Comparison of ENCODE assay signal across 10 cellular contexts in the genomic region with DNA sequence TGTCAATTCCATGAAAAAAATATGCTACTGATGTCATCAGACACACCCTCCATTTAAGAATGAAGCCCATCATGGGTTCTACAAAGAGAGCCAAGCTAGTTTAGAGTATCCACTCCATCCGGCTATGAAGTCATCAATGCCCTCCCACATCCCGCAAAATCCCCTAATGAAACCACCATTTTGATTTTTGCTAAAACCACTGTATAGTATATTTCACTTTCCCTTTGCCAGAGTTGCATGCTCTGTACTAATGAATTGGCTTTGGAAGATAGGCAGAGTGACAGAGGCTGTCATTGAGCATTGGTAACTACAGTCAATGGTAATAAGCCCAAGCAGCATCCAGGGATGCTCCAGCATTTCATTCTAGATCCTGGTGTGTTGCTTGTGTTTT.
DNase-seq lines count a peak whose midpoint lies in the region; ATAC-seq lines count a peak whose summit lies in the region.
"Had no signal": no experiment of that assay in that cellular context is flagged by ENCODE, and none has a peak within 500 bp of the region (broad histone marks: within the 10 kb centered on the region; RNA-seq: fewer than 3 reads in every experiment).

No MANE protein-coding gene starts in this region.

- peaks cover 6% of the 10 kb centered on the region for H3K36me3 Mint-ChIP-seq in stimulated activated naive CD8-positive, alpha-beta T cell treated with anti-CD3 and anti-CD28 coated beads, Interleukin-15, Interleukin-2, amounts not matched to agents 100 ng/mL and 50 ng/mL, for 24 hours (ENCODE audit: low read depth)

- DNase-seq in activated naive CD4-positive, alpha-beta T cell treated with Interleukin-2 at 50 U/mL for 16 hours: peak; percentile 64
- DNase-seq in activated naive CD4-positive, alpha-beta T cell treated with anti-CD3 and anti-CD28 coated beads, Interleukin-2, amount 50 U/mL, for 16 hours: no peak
- peak; percentile 35 for DNase-seq in T-helper 9 cell
- DNase-seq in D341Med (ENCODE audit: low spot score): no peak
- DNase-seq in NCI-H146 treated with DMSO at 0.1 percent for 48 hours (lab: John Stamatoyannopoulos, UW; ENCODE audit: unreplicated experiment): no peak
- DNase-seq in NCI-H2227 (lab: John Stamatoyannopoulos, UW; ENCODE audit: unreplicated experiment): no peak
- DNase-seq: BE2C had no signal

- peaks cover 93% of the 10 kb centered on the region for H3K4me1 Mint-ChIP-seq in stimulated activated naive CD8-positive, alpha-beta T cell treated with anti-CD3 and anti-CD28 coated beads, Interleukin-15, Interleukin-2, amounts not matched to agents 100 ng/mL and 50 ng/mL, for 24 hours (ENCODE audit: low read depth)

- peak overlapping the region; percentile 84 for H3K27ac Mint-ChIP-seq in stimulated activated naive CD8-positive, alpha-beta T cell treated with anti-CD3 and anti-CD28 coated beads, Interleukin-15, Interleukin-2, amounts not matched to agents 100 ng/mL and 50 ng/mL, for 24 hours
- H3K27ac Mint-ChIP-seq: dendritic cell treated with granulocyte-macrophage colony-stimulating factor and Interleukin-4, amounts not matched to agents 40 ng/mL and 50 ng/mL, for 4 days had no signal

- H3K4me3 Mint-ChIP-seq in stimulated activated naive CD8-positive, alpha-beta T cell treated with anti-CD3 and anti-CD28 coated beads, Interleukin-15, Interleukin-2, amounts not matched to agents 100 ng/mL and 50 ng/mL, for 24 hours: peak overlapping the region; percentile 64
- H3K4me3 Mint-ChIP-seq: dendritic cell treated with granulocyte-macrophage colony-stimulating factor and Interleukin-4, amounts not matched to agents 40 ng/mL and 50 ng/mL, for 4 days had no signal

- no peaks in the 10 kb centered on the region for H3K9me3 Mint-ChIP-seq in stimulated activated naive CD8-positive, alpha-beta T cell treated with anti-CD3 and anti-CD28 coated beads, Interleukin-15, Interleukin-2, amounts not matched to agents 100 ng/mL and 50 ng/mL, for 24 hours
- H3K9me3 Mint-ChIP-seq: dendritic cell treated with granulocyte-macrophage colony-stimulating factor and Interleukin-4, amounts not matched to agents 40 ng/mL and 50 ng/mL, for 4 days had no signal

- H3K27me3 Mint-ChIP-seq in stimulated activated naive CD8-positive, alpha-beta T cell treated with anti-CD3 and anti-CD28 coated beads, Interleukin-15, Interleukin-2, amounts not matched to agents 100 ng/mL and 50 ng/mL, for 24 hours: no peaks in the 10 kb centered on the region
- H3K27me3 Mint-ChIP-seq: dendritic cell treated with granulocyte-macrophage colony-stimulating factor and Interleukin-4, amounts not matched to agents 40 ng/mL and 50 ng/mL, for 4 days had no signal

- ATAC-seq in HG02970 (IDR thresholded peaks at IDR 0.05; ENCODE audit: low FRiP score, unreplicated experiment): peak; percentile 76

Comparison
In these comparisons a context has a peak if more than half of its experiments do, and no peak if none do; other contexts are left out.
1. DNase-seq: peak in activated naive CD4-positive, alpha-beta T cell treated with Interleukin-2 at 50 U/mL for 16 hours (single experiment) and T-helper 9 cell (single experiment); none in activated naive CD4-positive, alpha-beta T cell treated with anti-CD3 and anti-CD28 coated beads, Interleukin-2, amount 50 U/mL, for 16 hours (single experiment), D341Med (single experiment), NCI-H146 treated with DMSO at 0.1 percent for 48 hours (single experiment) and NCI-H2227 (single experiment).